In genomic region chr11:44589301-44589700, GRCh38 we compare ENCODE assay signal across 15 cellular contexts. TPM values are rescaled to one million over a fixed set of nuclear protein-coding genes. Genes with fewer than 3 reads are reported as not detected.
DNase-seq lines count a peak whose midpoint lies in the region; ATAC-seq and TF ChIP-seq lines count a peak whose summit lies in the region.
"Had no signal": no experiment of that assay in that cellular context is flagged by ENCODE, and none has a peak within 500 bp of the region (broad histone marks: within the 10 kb centered on the region; RNA-seq: fewer than 3 reads in every experiment).

No MANE protein-coding gene starts in this region.

- H3K4me3 ChIP-seq in gastroesophageal sphincter, result no peak overlapping the region
- H3K4me3 ChIP-seq: heart right ventricle, K562, Peyer's patch, right atrium auricular region, uterus had no signal

- no peaks in the 10 kb centered on the region for H3K27me3 Mint-ChIP-seq in activated T-helper 1 cell treated with anti-CD3 and anti-CD28 coated beads, Interleukin-12 subunit alpha, Interleukin-12 subunit beta, Interleukin-2, Interleukin-4 antibody, amounts not matched to agents 30 ng/mL and 10 ng/mL and 1 ng/mL, durations not matched to agents 14 hours and 24 hours and 36 hours (ENCODE audit: insufficient read depth)

- peaks cover 53% of the 10 kb centered on the region for H3K4me1 Mint-ChIP-seq in activated T-helper 1 cell treated with anti-CD3 and anti-CD28 coated beads, Interleukin-12 subunit alpha, Interleukin-12 subunit beta, Interleukin-2, Interleukin-4 antibody, amounts not matched to agents 30 ng/mL and 10 ng/mL and 1 ng/mL, durations not matched to agents 14 hours and 24 hours and 36 hours (ENCODE audit: low read depth)

- H3K27ac Mint-ChIP-seq in activated T-helper 1 cell treated with anti-CD3 and anti-CD28 coated beads, Interleukin-12 subunit alpha, Interleukin-12 subunit beta, Interleukin-2, Interleukin-4 antibody, amounts not matched to agents 30 ng/mL and 10 ng/mL and 1 ng/mL, durations not matched to agents 14 hours and 24 hours and 36 hours, result peak overlapping the region; percentile 2
- H3K27ac Mint-ChIP-seq: activated T-cell treated with anti-CD3 and anti-CD28 coated beads, Interleukin-2, amount 50 U/mL, for 72 hours had no signal

- TF ChIP-seq CTCF in gastroesophageal sphincter (IDR thresholded peaks at IDR 0.05) (no peak), foreskin keratinocyte (conservative IDR thresholded peaks at IDR 0.05) (no peak)

- H3K27me3 ChIP-seq in gastroesophageal sphincter, result no peaks in the 10 kb centered on the region
- no peaks in the 10 kb centered on the region for H3K27me3 ChIP-seq in foreskin keratinocyte
- H3K27me3 ChIP-seq: heart right ventricle, Peyer's patch, right atrium auricular region, uterus had no signal

- DNase-seq in EH (ENCODE audit: low read depth) (peak; percentile 91), smooth muscle cell of the brain vasculature (ENCODE audit: low read depth, low spot score) (peak; percentile 44), foreskin keratinocyte (no peak), NOMO-1 (lab: John Stamatoyannopoulos, UW; ENCODE audit: unreplicated experiment in 2 of 2) (no peak)
- DNase-seq in activated T-helper 1 cell treated with anti-CD3 and anti-CD28 coated beads, Interleukin-12 subunit alpha, Interleukin-12 subunit beta, Interleukin-2, Interleukin-4 antibody, amounts not matched to agents 30 ng/mL and 10 ng/mL and 1 ng/mL, durations not matched to agents 14 hours and 24 hours and 36 hours (ENCODE audit: low spot score), result no peak
- DNase-seq: activated T-cell treated with anti-CD3 and anti-CD28 coated beads, Interleukin-2, amount 50 U/mL, for 72 hours; heart right ventricle; NCI-H2107; Peyer's patch; uterus had no signal

- TF ChIP-seq POLR2A in gastroesophageal sphincter (IDR thresholded peaks at IDR 0.05), result no peak

- peaks cover 64% of the 10 kb centered on the region for H3K36me3 Mint-ChIP-seq in activated T-helper 1 cell treated with anti-CD3 and anti-CD28 coated beads, Interleukin-12 subunit alpha, Interleukin-12 subunit beta, Interleukin-2, Interleukin-4 antibody, amounts not matched to agents 30 ng/mL and 10 ng/mL and 1 ng/mL, durations not matched to agents 14 hours and 24 hours and 36 hours (ENCODE audit: low read depth)

- peaks cover 0 to 75% (median 23%) of the 10 kb centered on the region in 3 donors for H3K4me1 ChIP-seq in gastroesophageal sphincter
- peaks cover 14% of the 10 kb centered on the region for H3K4me1 ChIP-seq in foreskin keratinocyte
- H3K4me1 ChIP-seq: uterus had no signal

- H3K9me3 Mint-ChIP-seq in activated T-helper 1 cell treated with anti-CD3 and anti-CD28 coated beads, Interleukin-12 subunit alpha, Interleukin-12 subunit beta, Interleukin-2, Interleukin-4 antibody, amounts not matched to agents 30 ng/mL and 10 ng/mL and 1 ng/mL, durations not matched to agents 14 hours and 24 hours and 36 hours, result no peaks in the 10 kb centered on the region
- H3K9me3 Mint-ChIP-seq: activated T-cell treated with anti-CD3 and anti-CD28 coated beads, Interleukin-2, amount 50 U/mL, for 72 hours had no signal

- H3K36me3 ChIP-seq in gastroesophageal sphincter, result peaks cover 0 to 5% of the 10 kb centered on the region in 2 donors
- H3K36me3 ChIP-seq: right atrium auricular region, uterus had no signal

- no peak overlapping the region for H3K4me3 Mint-ChIP-seq in activated T-helper 1 cell treated with anti-CD3 and anti-CD28 coated beads, Interleukin-12 subunit alpha, Interleukin-12 subunit beta, Interleukin-2, Interleukin-4 antibody, amounts not matched to agents 30 ng/mL and 10 ng/mL and 1 ng/mL, durations not matched to agents 14 hours and 24 hours and 36 hours
- H3K4me3 Mint-ChIP-seq: activated T-cell treated with anti-CD3 and anti-CD28 coated beads, Interleukin-2, amount 50 U/mL, for 72 hours had no signal

- H3K9me3 ChIP-seq in gastroesophageal sphincter, result no peaks in the 10 kb centered on the region
- H3K9me3 ChIP-seq: heart right ventricle, Peyer's patch, right atrium auricular region, uterus had no signal

- H3K27ac ChIP-seq in gastroesophageal sphincter (peak overlapping the region; percentile 12 to 83 (median 66)), foreskin keratinocyte (no peak overlapping the region)
- H3K27ac ChIP-seq: heart right ventricle, right atrium auricular region, uterus had no signal

- WGBS in gastroesophageal sphincter (ENCODE audit: low coverage in 1 of 2), 2 donors, result 25% methylated on average over 1 of the region's 3 CpGs; no CpG with 5 or more reads in 1 of the 2 donors

- intact Hi-C loops in activated T-helper 1 cell treated with anti-CD3 and anti-CD28 coated beads, Interleukin-12 subunit alpha, Interleukin-12 subunit beta, Interleukin-2, Interleukin-4 antibody, amounts not matched to agents 30 ng/mL and 10 ng/mL and 1 ng/mL, durations not matched to agents 14 hours and 24 hours and 36 hours (cut with micrococcal nuclease), result no loop called here

- ATAC-seq in gastroesophageal sphincter (peak; percentile 34), foreskin keratinocyte (no peak), HG03196 (IDR thresholded peaks at IDR 0.05; ENCODE audit: unreplicated experiment) (no peak), GM18873 (IDR thresholded peaks at IDR 0.05; ENCODE audit: low FRiP score, unreplicated experiment) (no peak)
- ATAC-seq: activated T-cell treated with anti-CD3 and anti-CD28 coated beads, Interleukin-2, amount 50 U/mL, for 72 hours; heart right ventricle; K562 had no signal

- TF ChIP-seq EP300 in gastroesophageal sphincter (IDR thresholded peaks at IDR 0.05), result no peak

RNA-seq across cellular contexts. Expression of gene CD82, which starts 23.8 kb away (rescaled TPM):
- 499 and 500 TPM in 2 replicates for total RNA-seq in activated T-helper 1 cell treated with anti-CD3 and anti-CD28 coated beads, Interleukin-12 subunit alpha, Interleukin-12 subunit beta, Interleukin-2, Interleukin-4 antibody, amounts not matched to agents 30 ng/mL and 10 ng/mL and 1 ng/mL, durations not matched to agents 14 hours and 24 hours and 36 hours
- total RNA-seq in gastroesophageal sphincter (10 to 100 TPM; 12.7 to 24.0 (median 19.1) TPM), foreskin keratinocyte (91.8 and 97.5 TPM in 2 replicates)
- polyA plus RNA-seq in foreskin keratinocyte, result 207 and 211 TPM in 2 replicates

Comparison
In these comparisons a context has a peak if more than half of its experiments do, and no peak if none do; other contexts are left out.
1. DNase-seq: peak in EH (single experiment) and smooth muscle cell of the brain vasculature (single experiment); none in activated T-helper 1 cell treated with anti-CD3 and anti-CD28 coated beads, Interleukin-12 subunit alpha, Interleukin-12 subunit beta, Interleukin-2, Interleukin-4 antibody, amounts not matched to agents 30 ng/mL and 10 ng/mL and 1 ng/mL, durations not matched to agents 14 hours and 24 hours and 36 hours (single experiment), foreskin keratinocyte (0 of 2) and NOMO-1 (0 of 2).